8 cellular contexts compared by ENCODE assay signal in the genomic region with DNA sequence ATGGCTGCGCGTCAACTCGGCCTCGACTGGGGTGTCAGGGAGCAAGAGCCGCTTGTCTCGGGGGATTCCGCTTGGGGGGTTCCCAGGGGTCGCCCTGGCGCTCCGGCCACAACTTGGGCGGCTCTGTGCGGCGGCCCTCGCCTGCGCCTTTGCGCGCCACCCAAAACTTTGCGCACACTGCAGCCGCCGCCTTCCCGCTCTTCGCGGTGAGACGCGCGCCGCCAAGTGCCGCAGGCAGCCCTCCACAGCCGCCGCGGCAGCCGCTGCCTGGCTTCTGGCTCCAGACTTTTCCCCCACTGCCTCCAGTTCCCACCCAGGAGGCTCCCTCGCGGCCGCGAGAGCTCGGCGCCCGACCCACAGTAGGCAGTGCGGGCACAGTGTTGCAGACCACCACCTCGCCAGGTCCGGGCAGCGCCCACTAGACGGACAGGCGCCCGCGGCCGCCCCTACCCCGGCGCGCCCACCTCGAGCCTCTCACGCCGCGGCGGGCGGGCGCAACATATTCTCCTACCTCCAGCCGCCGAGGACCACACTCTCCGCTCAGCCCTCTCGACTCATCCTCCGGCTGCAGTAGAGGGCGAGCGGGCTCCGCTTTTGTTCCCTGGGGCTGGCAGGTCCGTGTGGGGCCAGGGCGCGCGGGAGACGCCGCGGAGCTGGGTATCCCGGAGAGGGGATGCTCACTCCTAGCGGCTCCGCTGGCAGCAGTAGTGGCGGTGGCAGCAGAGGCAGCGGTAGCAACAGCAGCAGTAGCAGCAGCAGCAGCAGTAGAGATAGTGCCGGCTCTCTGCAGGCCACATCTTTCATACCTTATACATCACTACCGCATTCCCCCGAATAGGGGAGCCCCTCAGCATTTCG.
DNase-seq lines count a peak whose midpoint lies in the region; ATAC-seq and TF ChIP-seq lines count a peak whose summit lies in the region.

No MANE protein-coding gene starts in this region.

- DNase-seq in DMS153 (lab: John Stamatoyannopoulos, UW) (peak; percentile 50), WTC11 (ENCODE audit: low spot score) (peak; percentile 73), germinal center (ENCODE audit: low spot score) (peak; percentile 18), MM.1S (no peak)

- POLR2A ChIA-PET in WTC11 (lab: Charles Lee), result no interaction called here

- peaks cover 33% of the 10 kb centered on the region for H3K4me1 Mint-ChIP-seq in WTC11
- no peaks in the 10 kb centered on the region for H3K4me1 Mint-ChIP-seq in activated T-helper 17 cell treated with anti-CD3 and anti-CD28 coated beads, Interleukin-2, amount 50 U/mL, for 72 hours

- H3K9ac ChIP-seq in MM.1S (ENCODE audit: low read length), result no peak overlapping the region

- no peaks in the 10 kb centered on the region for H3K9me3 ChIP-seq in neuron (ENCODE audit: low read length)
- no peaks in the 10 kb centered on the region for H3K9me3 ChIP-seq in MM.1S (replicated peaks; ENCODE audit: insufficient read depth, low read length)

- no peaks in the 10 kb centered on the region for H3K79me2 ChIP-seq in MM.1S (ENCODE audit: low read length)

- peaks cover 37% of the 10 kb centered on the region for H3K27me3 Mint-ChIP-seq in WTC11 (ENCODE audit: low read depth)
- H3K27me3 Mint-ChIP-seq in activated T-helper 17 cell treated with anti-CD3 and anti-CD28 coated beads, Interleukin-2, amount 50 U/mL, for 72 hours, result peaks cover 28% of the 10 kb centered on the region

- CTCF ChIA-PET in WTC11 (lab: Charles Lee), result interaction anchor here (0.6 to 2.2 kb wide), 10 partner anchors 11 to 265 kb away, joined by 3 to 8 read pairs (median 4); no protein-coding TSS in a partner anchor

- H3K27me3 ChIP-seq in neuron (ENCODE audit: insufficient read depth, low read length) (no peaks in the 10 kb centered on the region), MM.1S (replicated peaks; ENCODE audit: insufficient read depth, low read length) (no peaks in the 10 kb centered on the region)

- no peaks in the 10 kb centered on the region for H3F3A ChIP-seq in MM.1S (ENCODE audit: insufficient read depth, low read length)

- peak overlapping the region; percentile 76 for H3K4me3 Mint-ChIP-seq in WTC11
- no peak overlapping the region for H3K4me3 Mint-ChIP-seq in activated T-helper 17 cell treated with anti-CD3 and anti-CD28 coated beads, Interleukin-2, amount 50 U/mL, for 72 hours

- no peak overlapping the region for H3K27ac ChIP-seq in MM.1S (ENCODE audit: low read length)

- H3K36me3 ChIP-seq in neuron (ENCODE audit: insufficient read depth, low read length) (no peaks in the 10 kb centered on the region), MM.1S (replicated peaks; ENCODE audit: insufficient read depth, low read length) (no peaks in the 10 kb centered on the region)

- ATAC-seq in HG03103 (IDR thresholded peaks at IDR 0.05; ENCODE audit: low read depth, unreplicated experiment) (peak; percentile 71), WTC11 (peak; percentile 84), GM18517 (IDR thresholded peaks at IDR 0.05; ENCODE audit: unreplicated experiment) (no peak)
- ATAC-seq in activated T-helper 17 cell treated with anti-CD3 and anti-CD28 coated beads, Interleukin-2, amount 50 U/mL, for 72 hours (replicated peaks), result no peak

- H3K9me3 Mint-ChIP-seq in WTC11, result peaks cover under 1% of the 10 kb centered on the region
- no peaks in the 10 kb centered on the region for H3K9me3 Mint-ChIP-seq in activated T-helper 17 cell treated with anti-CD3 and anti-CD28 coated beads, Interleukin-2, amount 50 U/mL, for 72 hours

- peaks cover 17% of the 10 kb centered on the region for H3K4me1 ChIP-seq in neuron (ENCODE audit: insufficient read depth, low read length)
- H3K4me1 ChIP-seq in MM.1S (ENCODE audit: low read length), result no peaks in the 10 kb centered on the region

- H3K9me2 ChIP-seq in MM.1S (replicated peaks; ENCODE audit: insufficient read depth, low read length), result no peaks in the 10 kb centered on the region

- H2AFZ ChIP-seq in neuron (ENCODE audit: low read depth, low read length), result peak overlapping the region; percentile 98
- H2AFZ ChIP-seq in MM.1S (ENCODE audit: low read length), result no peak overlapping the region

- no peaks in the 10 kb centered on the region for H3K36me3 Mint-ChIP-seq in WTC11
- no peaks in the 10 kb centered on the region for H3K36me3 Mint-ChIP-seq in activated T-helper 17 cell treated with anti-CD3 and anti-CD28 coated beads, Interleukin-2, amount 50 U/mL, for 72 hours (ENCODE audit: low read depth)

- H4K20me1 ChIP-seq in MM.1S (ENCODE audit: insufficient read depth, low read length), result no peaks in the 10 kb centered on the region

- peak overlapping the region; percentile 62 for H3K4me3 ChIP-seq in neuron (ENCODE audit: low read length)
- H3K4me3 ChIP-seq in MM.1S (ENCODE audit: low read length), result no peak overlapping the region

- no peak overlapping the region; the same call in 1 of the 2 replicates for H3K4me2 ChIP-seq in MM.1S (ENCODE audit: low read depth, low read length)

- no peak overlapping the region for H3K27ac Mint-ChIP-seq in WTC11
- no peak overlapping the region for H3K27ac Mint-ChIP-seq in activated T-helper 17 cell treated with anti-CD3 and anti-CD28 coated beads, Interleukin-2, amount 50 U/mL, for 72 hours

- TF ChIP-seq CTCF in WTC11 (IDR thresholded peaks at IDR 0.05) (no peak), MM.1S (IDR thresholded peaks at IDR 0.05; ENCODE audit: low read length) (no peak)

TF ChIP-seq in WTC11, 78 proteins besides CTCF, POLR2A, EP300 and RAD21 (continues in another document):
- TF ChIP-seq TCF7 (CRISPR knock-in tag; IDR thresholded peaks at IDR 0.05; ENCODE audit: low read depth) (0 out of 2 replicates have a peak, but pooled peaks have one; percentile 3), TP53 (CRISPR knock-in tag; IDR thresholded peaks at IDR 0.05) (peak; percentile 10), GTF2I (CRISPR knock-in tag; conservative IDR thresholded peaks at IDR 0.05) (no peak), TEAD4 (CRISPR knock-in tag; IDR thresholded peaks at IDR 0.05) (no peak), ZBTB21 (CRISPR knock-in tag; IDR thresholded peaks at IDR 0.05; ENCODE audit: borderline replicate concordance) (no peak), CREM (CRISPR knock-in tag; IDR thresholded peaks at IDR 0.05) (peak; percentile 33; the same call in 1 of the 2 replicates), GABPB1 (CRISPR knock-in tag; IDR thresholded peaks at IDR 0.05) (no peak), SMAD4 (CRISPR knock-in tag; IDR thresholded peaks at IDR 0.05) (no peak)
- TF ChIP-seq, protein P1, sequence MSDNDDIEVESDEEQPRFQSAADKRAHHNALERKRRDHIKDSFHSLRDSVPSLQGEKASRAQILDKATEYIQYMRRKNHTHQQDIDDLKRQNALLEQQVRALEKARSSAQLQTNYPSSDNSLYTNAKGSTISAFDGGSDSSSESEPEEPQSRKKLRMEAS (CRISPR knock-in tag; IDR thresholded peaks at IDR 0.05), result peak; percentile 67; the same call in 1 of the 2 replicates
- TF ChIP-seq, protein P2, sequence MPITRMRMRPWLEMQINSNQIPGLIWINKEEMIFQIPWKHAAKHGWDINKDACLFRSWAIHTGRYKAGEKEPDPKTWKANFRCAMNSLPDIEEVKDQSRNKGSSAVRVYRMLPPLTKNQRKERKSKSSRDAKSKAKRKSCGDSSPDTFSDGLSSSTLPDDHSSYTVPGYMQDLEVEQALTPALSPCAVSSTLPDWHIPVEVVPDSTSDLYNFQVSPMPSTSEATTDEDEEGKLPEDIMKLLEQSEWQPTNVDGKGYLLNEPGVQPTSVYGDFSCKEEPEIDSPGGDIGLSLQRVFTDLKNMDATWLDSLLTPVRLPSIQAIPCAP (CRISPR knock-in tag; IDR thresholded peaks at IDR 0.05), result 0 out of 2 replicates have a peak, but pooled peaks have one; percentile 60
- TF ChIP-seq, protein P3, sequence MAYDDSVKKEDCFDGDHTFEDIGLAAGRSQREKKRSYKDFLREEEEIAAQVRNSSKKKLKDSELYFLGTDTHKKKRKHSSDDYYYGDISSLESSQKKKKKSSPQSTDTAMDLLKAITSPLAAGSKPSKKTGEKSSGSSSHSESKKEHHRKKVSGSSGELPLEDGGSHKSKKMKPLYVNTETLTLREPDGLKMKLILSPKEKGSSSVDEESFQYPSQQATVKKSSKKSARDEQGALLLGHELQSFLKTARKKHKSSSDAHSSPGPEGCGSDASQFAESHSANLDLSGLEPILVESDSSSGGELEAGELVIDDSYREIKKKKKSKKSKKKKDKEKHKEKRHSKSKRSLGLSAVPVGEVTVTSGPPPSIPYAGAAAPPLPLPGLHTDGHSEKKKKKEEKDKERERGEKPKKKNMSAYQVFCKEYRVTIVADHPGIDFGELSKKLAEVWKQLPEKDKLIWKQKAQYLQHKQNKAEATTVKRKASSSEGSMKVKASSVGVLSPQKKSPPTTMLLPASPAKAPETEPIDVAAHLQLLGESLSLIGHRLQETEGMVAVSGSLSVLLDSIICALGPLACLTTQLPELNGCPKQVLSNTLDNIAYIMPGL (CRISPR knock-in tag; IDR thresholded peaks at IDR 0.05), result peak; percentile 93; the same call in 1 of the 2 replicates
- TF ChIP-seq, protein P4, sequence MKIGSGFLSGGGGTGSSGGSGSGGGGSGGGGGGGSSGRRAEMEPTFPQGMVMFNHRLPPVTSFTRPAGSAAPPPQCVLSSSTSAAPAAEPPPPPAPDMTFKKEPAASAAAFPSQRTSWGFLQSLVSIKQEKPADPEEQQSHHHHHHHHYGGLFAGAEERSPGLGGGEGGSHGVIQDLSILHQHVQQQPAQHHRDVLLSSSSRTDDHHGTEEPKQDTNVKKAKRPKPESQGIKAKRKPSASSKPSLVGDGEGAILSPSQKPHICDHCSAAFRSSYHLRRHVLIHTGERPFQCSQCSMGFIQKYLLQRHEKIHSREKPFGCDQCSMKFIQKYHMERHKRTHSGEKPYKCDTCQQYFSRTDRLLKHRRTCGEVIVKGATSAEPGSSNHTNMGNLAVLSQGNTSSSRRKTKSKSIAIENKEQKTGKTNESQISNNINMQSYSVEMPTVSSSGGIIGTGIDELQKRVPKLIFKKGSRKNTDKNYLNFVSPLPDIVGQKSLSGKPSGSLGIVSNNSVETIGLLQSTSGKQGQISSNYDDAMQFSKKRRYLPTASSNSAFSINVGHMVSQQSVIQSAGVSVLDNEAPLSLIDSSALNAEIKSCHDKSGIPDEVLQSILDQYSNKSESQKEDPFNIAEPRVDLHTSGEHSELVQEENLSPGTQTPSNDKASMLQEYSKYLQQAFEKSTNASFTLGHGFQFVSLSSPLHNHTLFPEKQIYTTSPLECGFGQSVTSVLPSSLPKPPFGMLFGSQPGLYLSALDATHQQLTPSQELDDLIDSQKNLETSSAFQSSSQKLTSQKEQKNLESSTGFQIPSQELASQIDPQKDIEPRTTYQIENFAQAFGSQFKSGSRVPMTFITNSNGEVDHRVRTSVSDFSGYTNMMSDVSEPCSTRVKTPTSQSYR (CRISPR knock-in tag; IDR thresholded peaks at IDR 0.05), result no peak

Comparison
In these comparisons a context has a peak if more than half of its experiments do, and no peak if none do; other contexts are left out.
1. ATAC-seq: peak in HG03103 (single experiment) and WTC11 (single experiment); none in activated T-helper 17 cell treated with anti-CD3 and anti-CD28 coated beads, Interleukin-2, amount 50 U/mL, for 72 hours (single experiment) and GM18517 (single experiment).